Comparison of ENCODE assay signal across 8 cellular contexts in genomic region chr22:39528681-39529486, GRCh38. TPM values are rescaled to one million over a fixed set of nuclear protein-coding genes. Genes with fewer than 3 reads are reported as not detected.
DNase-seq lines count a peak whose midpoint lies in the region; ATAC-seq and TF ChIP-seq lines count a peak whose summit lies in the region.

No MANE protein-coding gene starts in this region.

- H3K4me3 ChIP-seq in fibroblast of pulmonary artery (replicated peaks; ENCODE audit: low read depth, low read length), result no peak overlapping the region

- peak overlapping the region; percentile 19 for H3K27ac Mint-ChIP-seq in neural crest cell (ENCODE audit: unreplicated experiment)

- peaks cover 29% of the 10 kb centered on the region for H3K27me3 Mint-ChIP-seq in neural crest cell (ENCODE audit: low read depth)

- no peaks in the 10 kb centered on the region for H3K9me3 Mint-ChIP-seq in neural crest cell

- peak; percentile 65 for DNase-seq in A172 (ENCODE audit: low spot score)
- DNase-seq in M059J (ENCODE audit: low read depth), result peak; percentile 69
- peak; percentile 87 for DNase-seq in activated effector memory CD4-positive, alpha-beta T cell treated with Interleukin-2 at 50 U/mL for 16 hours
- peak; percentile 96 for DNase-seq in fibroblast of pulmonary artery (ENCODE audit: low read depth)
- DNase-seq in neural crest cell (ENCODE audit: low read depth, low spot score), result peak; percentile 89
- peak; percentile 93 for DNase-seq in stimulated activated naive CD8-positive, alpha-beta T cell treated with anti-CD3 and anti-CD28 coated beads, Interleukin-15, Interleukin-2, amounts not matched to agents 100 U/mL and 50 U/mL, for 24 hours

- peaks cover 20% of the 10 kb centered on the region for H3K36me3 Mint-ChIP-seq in neural crest cell (ENCODE audit: low read depth)

- H3K4me3 Mint-ChIP-seq in neural crest cell, result peak overlapping the region; percentile 98

- TF ChIP-seq CTCF in fibroblast of pulmonary artery (IDR thresholded peaks at IDR 0.05; ENCODE audit: low read length, missing control alignments) (no peak), neural crest cell (conservative IDR thresholded peaks at IDR 0.05) (peak; percentile 95)

- peak; percentile 54 for TF ChIP-seq POLR2A in Raji (IDR thresholded peaks at IDR 0.05; ENCODE audit: insufficient read depth, low read depth, low read length)

- peak; percentile 21 for ATAC-seq in GM18520 (IDR thresholded peaks at IDR 0.05; ENCODE audit: unreplicated experiment)
- ATAC-seq in stimulated activated naive CD8-positive, alpha-beta T cell treated with anti-CD3 and anti-CD28 coated beads, Interleukin-15, Interleukin-2, amounts not matched to agents 100 U/mL and 50 U/mL, for 24 hours, result peak; percentile 38

- peaks cover 75% of the 10 kb centered on the region for H3K4me1 Mint-ChIP-seq in neural crest cell

RNA-seq across cellular contexts. Expression of gene RPS19BP1, which starts 3.7 kb away (rescaled TPM):
- total RNA-seq in A172 (2014; rRNA removed; shearing (Covaris generic)), result 81.4 and 87.3 TPM in 2 replicates
- 60.0 and 77.0 TPM in 2 replicates for total RNA-seq in M059J (2014; rRNA removed; shearing (Covaris generic))
- total RNA-seq in neural crest cell, result 67.5 and 72.6 TPM in 2 replicates

RNA-seq across cellular contexts. Expression of gene ATF4, which starts 8.5 kb away (rescaled TPM):
- total RNA-seq in A172 (2014; rRNA removed; shearing (Covaris generic)), result 90.9 and 114 TPM in 2 replicates
- total RNA-seq in M059J (2014; rRNA removed; shearing (Covaris generic)), result 144 and 168 TPM in 2 replicates
- total RNA-seq in neural crest cell, result 363 and 364 TPM in 2 replicates

RNA-seq across cellular contexts. Expression of gene MIEF1, which starts 26.8 kb away (rescaled TPM):
- 14.0 and 15.8 TPM in 2 replicates for total RNA-seq in A172 (2014; rRNA removed; shearing (Covaris generic))
- total RNA-seq in M059J (2014; rRNA removed; shearing (Covaris generic)), result 11.9 and 17.8 TPM in 2 replicates
- total RNA-seq in neural crest cell, result 43.3 and 45.0 TPM in 2 replicates

RNA-seq across cellular contexts. Expression of gene CACNA1I, which starts 41.7 kb away (rescaled TPM):
- 0.02 and 0.05 TPM in 2 replicates for total RNA-seq in A172 (2014; rRNA removed; shearing (Covaris generic))
- 0.02 TPM in 2 replicates for total RNA-seq in M059J (2014; rRNA removed; shearing (Covaris generic))
- 0.07 TPM in 2 replicates for total RNA-seq in neural crest cell
